Comparison of ENCODE assay signal across 28 cellular contexts in the genomic region with DNA sequence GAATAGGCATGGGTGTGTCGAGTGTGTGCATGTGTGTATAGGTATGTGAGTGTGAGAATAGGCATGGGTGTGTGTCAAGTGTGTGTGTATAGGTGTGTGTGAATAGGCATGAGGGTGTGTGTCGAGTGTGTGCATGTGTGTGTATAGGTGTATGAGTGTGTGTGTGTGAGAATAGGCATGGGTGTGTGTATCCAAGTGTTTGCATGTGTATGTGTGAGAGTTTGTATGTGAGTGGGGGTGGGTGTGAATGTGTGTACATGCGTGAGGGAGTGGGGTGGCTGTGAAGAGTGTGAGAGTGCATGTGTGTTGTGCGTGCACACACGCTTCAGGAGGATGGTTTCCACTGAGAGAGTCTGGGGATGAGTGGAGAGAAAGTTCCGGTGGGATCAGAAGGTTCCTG. TPM values are rescaled to one million over a fixed set of nuclear protein-coding genes. Genes with fewer than 3 reads are reported as not detected.
"Had no signal": no experiment of that assay in that cellular context is flagged by ENCODE, and none has a peak within 500 bp of the region (broad histone marks: within the 10 kb centered on the region; RNA-seq: fewer than 3 reads in every experiment).

No MANE protein-coding gene starts in this region.

- H3K9ac ChIP-seq: parathyroid adenoma had no signal

- H3K27ac ChIP-seq: coronary artery, esophagus muscularis mucosa, foreskin keratinocyte, gastroesophageal sphincter, parathyroid adenoma, sigmoid colon, stomach, thyroid gland had no signal

- DNase-seq: dermis blood vessel endothelial cell; effector memory CD4-positive, alpha-beta T cell; foreskin keratinocyte; hypothalamus; immature natural killer cell; mesenchymal stem cell; mucosa of descending colon; naive B cell; sigmoid colon; stimulated activated CD4-positive, alpha-beta T cell treated with anti-CD3 and anti-CD28 coated beads, Interleukin-2, amount 100 ng/mL, for 24 hours; stimulated activated CD4-positive, alpha-beta T cell treated with anti-CD3 and anti-CD28 coated beads, Interleukin-4, amount 100 ng/mL, for 24 hours; stimulated activated naive CD4-positive, alpha-beta T cell treated with Interleukin-2 at 50 U/mL for 16 hours; stomach; thyroid gland had no signal

- H3K4me3 ChIP-seq: coronary artery, esophagus muscularis mucosa, gastroesophageal sphincter, mucosa of descending colon, sigmoid colon, stomach, thyroid gland had no signal

- H3K4me1 ChIP-seq: esophagus muscularis mucosa, gastroesophageal sphincter, parathyroid adenoma, sigmoid colon, stomach, thyroid gland had no signal

- H3K9me3 ChIP-seq: esophagus muscularis mucosa, gastroesophageal sphincter, mucosa of descending colon, sigmoid colon, stomach, thyroid gland had no signal

- H2AFZ ChIP-seq: parathyroid adenoma had no signal

- ATAC-seq: foreskin keratinocyte; gastroesophageal sphincter; left lobe of liver; mucosa of descending colon; natural killer cell treated with Interleukin-12 subunit alpha and Interleukin-12 subunit beta and Interleukin-15 and Interleukin-18, amount 100 ng/mL, for 72 hours; stimulated activated effector memory CD8-positive, alpha-beta T cell treated with anti-CD3 and anti-CD28 coated beads, Interleukin-12 subunit alpha, Interleukin-12 subunit beta, amount 100 ng/mL, for 72 hours had no signal

- H3K36me3 ChIP-seq: gastroesophageal sphincter, sigmoid colon, thyroid gland had no signal

- H3K27me3 ChIP-seq: esophagus muscularis mucosa, foreskin keratinocyte, gastroesophageal sphincter, sigmoid colon, stomach, thyroid gland had no signal

RNA-seq across cellular contexts. Expression of gene PRR36, which starts 30.7 kb away (rescaled TPM):
- total RNA-seq: dermis blood vessel endothelial cell; endothelial cell of umbilical vein; foreskin keratinocyte; gastroesophageal sphincter; lung microvascular endothelial cell; natural killer cell treated with Interleukin-12 subunit alpha and Interleukin-12 subunit beta and Interleukin-15 and Interleukin-18, amount 100 ng/mL, for 72 hours; osteoblast; sigmoid colon; skeletal muscle tissue; subcutaneous adipose tissue had no signal
- polyA plus RNA-seq: endothelial cell of umbilical vein, fibroblast of lung, immature natural killer cell, keratinocyte had no signal

RNA-seq across cellular contexts. Expression of gene LRRC8E, which starts 44.8 kb away (rescaled TPM):
- total RNA-seq: natural killer cell treated with Interleukin-12 subunit alpha and Interleukin-12 subunit beta and Interleukin-15 and Interleukin-18, amount 100 ng/mL, for 72 hours; sigmoid colon had no signal
- polyA plus RNA-seq: immature natural killer cell had no signal
